In the genomic region with DNA sequence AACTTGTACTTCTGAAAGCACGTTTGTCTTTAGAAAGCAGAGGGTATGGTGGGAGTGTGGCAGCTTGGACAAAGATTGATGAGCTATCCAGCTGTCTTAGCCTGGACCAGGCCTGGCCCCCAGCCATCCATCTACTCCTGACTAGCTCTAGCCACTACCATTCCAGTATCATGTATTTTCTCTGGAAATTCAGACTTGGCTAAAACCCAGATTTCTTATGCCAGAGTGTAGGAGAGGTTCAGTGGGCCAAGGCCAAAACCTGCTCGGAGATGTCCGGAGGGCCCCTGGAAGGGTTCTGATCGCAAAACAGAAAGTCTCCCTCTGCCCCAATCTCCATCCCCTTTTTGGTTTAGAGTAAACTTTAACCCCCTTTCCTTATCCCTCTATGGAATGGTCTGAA, we compare ENCODE assay signal across 16 cellular contexts. TPM values are rescaled to one million over a fixed set of nuclear protein-coding genes. Genes with fewer than 3 reads are reported as not detected.
DNase-seq lines count a peak whose midpoint lies in the region; ATAC-seq and TF ChIP-seq lines count a peak whose summit lies in the region.
"Had no signal": no experiment of that assay in that cellular context is flagged by ENCODE, and none has a peak within 500 bp of the region (broad histone marks: within the 10 kb centered on the region; RNA-seq: fewer than 3 reads in every experiment).

No MANE protein-coding gene starts in this region.

- no peak overlapping the region for H3K9ac ChIP-seq in IMR-90 (ENCODE audit: low read depth, low read length)

- no peak overlapping the region for H2AK5ac ChIP-seq in IMR-90 (ENCODE audit: low read depth, low read length)

- no peaks in the 10 kb centered on the region for H3K36me3 ChIP-seq in IMR-90 (ENCODE audit: control insufficient read depth, insufficient read depth, low read length)
- H3K36me3 ChIP-seq: BE2C, HAP-1 had no signal

- H4K5ac ChIP-seq in IMR-90 (ENCODE audit: low read depth, low read length), result no peak overlapping the region

- H4K8ac ChIP-seq in IMR-90 (ENCODE audit: low read depth in 2 of 2, low read length in 2 of 2), result no peak overlapping the region

- H3K4me1 Mint-ChIP-seq in neural crest cell, result no peaks in the 10 kb centered on the region
- peaks cover 8% of the 10 kb centered on the region for H3K4me1 Mint-ChIP-seq in activated CD4-positive, alpha-beta memory T cell treated with anti-CD3 and anti-CD28 coated beads, Interleukin-2, amount 10 ng/mL, durations not matched to agents 7 days and 5 days

- peak; percentile 47 for DNase-seq in G401 (ENCODE audit: low spot score)
- peak; percentile 4 for DNase-seq in IMR-90
- DNase-seq in cerebellar cortex (ENCODE audit: low spot score), result peak; percentile 43
- no peak for DNase-seq in neural crest cell (ENCODE audit: low read depth, low spot score)
- no peak for DNase-seq in activated CD4-positive, alpha-beta memory T cell treated with anti-CD3 and anti-CD28 coated beads, Interleukin-2, amount 10 ng/mL, durations not matched to agents 7 days and 5 days
- DNase-seq: BE2C; CD8-positive, alpha-beta T cell; Karpas-422; NCI-H2029; NCI-H2171 treated with DMSO at 0.1 percent for 48 hours; NCI-H524 had no signal

- H3K4me3 ChIP-seq in IMR-90 (ENCODE audit: insufficient read depth, low read depth, low read length), result no peak overlapping the region
- H3K4me3 ChIP-seq: HAP-1, SK-N-MC had no signal

- no peak for TF ChIP-seq POLR2A in IMR-90 (IDR thresholded peaks at IDR 0.05; ENCODE audit: low read depth, low read length)

- no peaks in the 10 kb centered on the region for H3K27me3 Mint-ChIP-seq in neural crest cell (ENCODE audit: low read depth)
- no peaks in the 10 kb centered on the region for H3K27me3 Mint-ChIP-seq in activated CD4-positive, alpha-beta memory T cell treated with anti-CD3 and anti-CD28 coated beads, Interleukin-2, amount 10 ng/mL, durations not matched to agents 7 days and 5 days

- no peak overlapping the region for H2BK120ac ChIP-seq in IMR-90 (ENCODE audit: low read depth, low read length)

- POLR2A ChIA-PET in IMR-90 (lab: Charles Lee; ENCODE audit: unreplicated experiment), result no interaction called here
- POLR2A ChIA-PET in activated CD4-positive, alpha-beta memory T cell treated with anti-CD3 and anti-CD28 coated beads, Interleukin-2, amount 10 ng/mL, durations not matched to agents 7 days and 5 days (lab: Charles Lee), result no interaction called here

- H3K9me3 ChIP-seq in IMR-90 (ENCODE audit: control insufficient read depth, insufficient read depth, low read length), result no peaks in the 10 kb centered on the region
- H3K9me3 ChIP-seq: BE2C, HAP-1 had no signal

- H3K9me1 ChIP-seq in IMR-90 (ENCODE audit: insufficient read depth, low read length), result no peaks in the 10 kb centered on the region

- ATAC-seq in IMR-90 (ENCODE audit: low read depth) (peak; percentile 22), GM21825 (IDR thresholded peaks at IDR 0.05; ENCODE audit: unreplicated experiment) (no peak), GM18498 (IDR thresholded peaks at IDR 0.05; ENCODE audit: unreplicated experiment) (no peak)
- ATAC-seq: CD8-positive, alpha-beta T cell had no signal

- dilution Hi-C loops in IMR-90 (cut with HindIII; ENCODE audit: low sequenced_read_pairs, unreplicated experiment), result no loop called here

- CTCF ChIA-PET in IMR-90 (lab: Yijun Ruan, JAX), result no interaction called here
- CTCF ChIA-PET in activated CD4-positive, alpha-beta memory T cell treated with anti-CD3 and anti-CD28 coated beads, Interleukin-2, amount 10 ng/mL, durations not matched to agents 7 days and 5 days (lab: Charles Lee), result no interaction called here

- H3K4me2 ChIP-seq in IMR-90 (ENCODE audit: low read depth, low read length), result no peak overlapping the region

- H4K91ac ChIP-seq in IMR-90 (ENCODE audit: insufficient read depth, low read depth, low read length), result no peak overlapping the region

- BruUV-seq in IMR-90 (replicated peaks; lab: Mats Ljungman, UMichigan), result no TSS peak

- H3K4ac ChIP-seq in IMR-90 (ENCODE audit: low read depth, low read length), result no peak overlapping the region

- no peak for TF ChIP-seq RAD21 in IMR-90 (IDR thresholded peaks at IDR 0.05; ENCODE audit: low read length)

- H3K27ac ChIP-seq in IMR-90 (ENCODE audit: insufficient read depth, low read length), result no peak overlapping the region
- H3K27ac ChIP-seq: RWPE1, SK-N-MC had no signal

- no peaks in the 10 kb centered on the region for H3K79me1 ChIP-seq in IMR-90 (ENCODE audit: low read depth in 1 of 2, low read length in 2 of 2)

- no peak overlapping the region for H3K4me3 Mint-ChIP-seq in neural crest cell
- H3K4me3 Mint-ChIP-seq in activated CD4-positive, alpha-beta memory T cell treated with anti-CD3 and anti-CD28 coated beads, Interleukin-2, amount 10 ng/mL, durations not matched to agents 7 days and 5 days, result no peak overlapping the region
- H3K4me3 Mint-ChIP-seq: CD8-positive, alpha-beta T cell had no signal

- H2AFZ ChIP-seq in IMR-90 (replicated peaks; ENCODE audit: low read length, poor library complexity), result no peak overlapping the region

- in situ Hi-C loops in G401 (cut with HindIII; ENCODE audit: low sequenced_read_pairs) (no loop called here), IMR-90 (cut with MboI; ENCODE audit: low sequenced_read_pairs) (no loop called here)

- peak overlapping the region; percentile 87 for H3K27ac Mint-ChIP-seq in neural crest cell (ENCODE audit: unreplicated experiment)
- no peak overlapping the region for H3K27ac Mint-ChIP-seq in activated CD4-positive, alpha-beta memory T cell treated with anti-CD3 and anti-CD28 coated beads, Interleukin-2, amount 10 ng/mL, durations not matched to agents 7 days and 5 days
- H3K27ac Mint-ChIP-seq: CD8-positive, alpha-beta T cell had no signal

- H2AK9ac ChIP-seq in IMR-90 (replicated peaks; ENCODE audit: low read depth, low read length, poor library complexity), result no peak overlapping the region

- no peak for TF ChIP-seq CTCF in IMR-90 (conservative IDR thresholded peaks at IDR 0.05; ENCODE audit: low read depth, low read length)
- no peak for TF ChIP-seq CTCF in neural crest cell (conservative IDR thresholded peaks at IDR 0.05)

- H3K56ac ChIP-seq in IMR-90 (ENCODE audit: extremely low read depth, insufficient read depth, low read length), result no peak overlapping the region

- no peaks in the 10 kb centered on the region for H3K27me3 ChIP-seq in IMR-90 (ENCODE audit: control insufficient read depth, insufficient read depth, low read length)
- H3K27me3 ChIP-seq: BE2C had no signal

- no peak overlapping the region for H2BK20ac ChIP-seq in IMR-90 (ENCODE audit: low read depth, low read length)

- no peaks in the 10 kb centered on the region for H3K36me3 Mint-ChIP-seq in neural crest cell (ENCODE audit: low read depth)
- no peaks in the 10 kb centered on the region for H3K36me3 Mint-ChIP-seq in activated CD4-positive, alpha-beta memory T cell treated with anti-CD3 and anti-CD28 coated beads, Interleukin-2, amount 10 ng/mL, durations not matched to agents 7 days and 5 days (ENCODE audit: low read depth)
- H3K36me3 Mint-ChIP-seq: CD8-positive, alpha-beta T cell had no signal

- no peaks in the 10 kb centered on the region for H3K9me3 Mint-ChIP-seq in neural crest cell
- no peaks in the 10 kb centered on the region for H3K9me3 Mint-ChIP-seq in activated CD4-positive, alpha-beta memory T cell treated with anti-CD3 and anti-CD28 coated beads, Interleukin-2, amount 10 ng/mL, durations not matched to agents 7 days and 5 days
- H3K9me3 Mint-ChIP-seq: CD8-positive, alpha-beta T cell had no signal

- H2BK15ac ChIP-seq in IMR-90 (ENCODE audit: low read depth, low read length), result no peak overlapping the region

- no peak overlapping the region for H3K14ac ChIP-seq in IMR-90 (replicated peaks; ENCODE audit: low read depth, low read length)

- no CpG with 5 or more reads among the region's 4 CpGs for WGBS in IMR-90 (ENCODE audit: extremely low coverage in 2 of 2, insufficient read length in 1 of 2), 2 experiments

- H3K23ac ChIP-seq in IMR-90 (ENCODE audit: low read depth, low read length), result no peak overlapping the region

- peaks cover 3% of the 10 kb centered on the region; the same call in 1 of the 2 replicates for H3K4me1 ChIP-seq in IMR-90 (ENCODE audit: control insufficient read depth, insufficient read depth, low read length)
- H3K4me1 ChIP-seq: BE2C, HAP-1 had no signal

- H3K18ac ChIP-seq in IMR-90 (ENCODE audit: low read depth, low read length), result no peak overlapping the region

- H2BK5ac ChIP-seq in IMR-90 (ENCODE audit: low read depth, low read length, poor library complexity, severe bottlenecking), result no peak overlapping the region

- intact Hi-C loops in IMR-90 (cut with micrococcal nuclease), result no loop called here

- no peaks in the 10 kb centered on the region for H4K20me1 ChIP-seq in IMR-90 (ENCODE audit: insufficient read depth, low read length)

TF ChIP-seq in IMR-90, 13 proteins besides CTCF, POLR2A, EP300 and RAD21 (continues in another document):
- TF ChIP-seq, protein P1, sequence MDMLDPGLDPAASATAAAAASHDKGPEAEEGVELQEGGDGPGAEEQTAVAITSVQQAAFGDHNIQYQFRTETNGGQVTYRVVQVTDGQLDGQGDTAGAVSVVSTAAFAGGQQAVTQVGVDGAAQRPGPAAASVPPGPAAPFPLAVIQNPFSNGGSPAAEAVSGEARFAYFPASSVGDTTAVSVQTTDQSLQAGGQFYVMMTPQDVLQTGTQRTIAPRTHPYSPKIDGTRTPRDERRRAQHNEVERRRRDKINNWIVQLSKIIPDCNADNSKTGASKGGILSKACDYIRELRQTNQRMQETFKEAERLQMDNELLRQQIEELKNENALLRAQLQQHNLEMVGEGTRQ (IDR thresholded peaks at IDR 0.05; ENCODE audit: low read depth, low read length), result no peak
- TF ChIP-seq NFE2L2 (IDR thresholded peaks at IDR 0.05; ENCODE audit: low read depth, low read length), result no peak
- no peak for TF ChIP-seq CHD1 (IDR thresholded peaks at IDR 0.05; ENCODE audit: low read depth, low read length)
- no peak for TF ChIP-seq BHLHE40 (IDR thresholded peaks at IDR 0.05; ENCODE audit: low read depth, low read length)
- TF ChIP-seq RFX5 (IDR thresholded peaks at IDR 0.05; ENCODE audit: low read depth, low read length), result no peak

RNA-seq across cellular contexts. Expression of a gene that starts 24.8 kb away (rescaled TPM):
- 29.0 and 33.2 TPM in 2 replicates for total RNA-seq in G401 (2014; rRNA removed; shearing (Covaris generic))
- total RNA-seq in IMR-90 (2012; rRNA removed), result 163 and 207 TPM in 2 replicates
- polyA plus RNA-seq in IMR-90 (2012; rRNA removed), result 103 and 115 TPM in 2 replicates
- polyA plus RNA-seq in IMR-90 (2012; cell fraction: cytosol; rRNA removed), result 47.0 and 110 TPM in 2 replicates
- polyA plus RNA-seq in IMR-90 (2012; cell fraction: nucleus; rRNA removed; ENCODE audit: low replicate concordance), result 21.1 and 39.2 TPM in 2 replicates
- 157 and 160 TPM in 2 replicates for total RNA-seq in neural crest cell
- total RNA-seq in activated CD4-positive, alpha-beta memory T cell treated with anti-CD3 and anti-CD28 coated beads, Interleukin-2, amount 10 ng/mL, durations not matched to agents 7 days and 5 days, result 10 to 100 TPM; 87.8 to 91.7 TPM

RNA-seq across cellular contexts. Expression of a gene that starts 48.0 kb away (rescaled TPM):
- total RNA-seq in G401 (2014; rRNA removed; shearing (Covaris generic)), result not detected in 2 replicates
- total RNA-seq in IMR-90 (2012; rRNA removed), result 0.36 and 0.56 TPM in 2 replicates
- 1.2 and 1.5 TPM in 2 replicates for polyA plus RNA-seq in IMR-90 (2012; rRNA removed)
- 0.12 and 0.55 TPM in 2 replicates for polyA plus RNA-seq in IMR-90 (2012; cell fraction: cytosol; rRNA removed)
- 9.9 and 12.9 TPM in 2 replicates for polyA plus RNA-seq in IMR-90 (2012; cell fraction: nucleus; rRNA removed; ENCODE audit: low replicate concordance)
- 2.1 and 2.4 TPM in 2 replicates for total RNA-seq in neural crest cell
- total RNA-seq in activated CD4-positive, alpha-beta memory T cell treated with anti-CD3 and anti-CD28 coated beads, Interleukin-2, amount 10 ng/mL, durations not matched to agents 7 days and 5 days, result 1 to 10 TPM; 5.9 to 7.7 TPM

Comparison
In these comparisons a context has a peak if more than half of its experiments do, and no peak if none do; other contexts are left out.
1. DNase-seq: peak in G401 (single experiment), IMR-90 (single experiment) and cerebellar cortex (single experiment); none in neural crest cell (single experiment) and activated CD4-positive, alpha-beta memory T cell treated with anti-CD3 and anti-CD28 coated beads, Interleukin-2, amount 10 ng/mL, durations not matched to agents 7 days and 5 days (single experiment).